Comparison of ENCODE assay signal across 1 cellular context in genomic region chr14:23320584-23321571, GRCh38.
A peak's percentile ranks its signal among the peaks of the same experiment; 100 is the strongest.
TF ChIP-seq lines count a peak whose summit lies in the region.

Gene PABPN1 (plus strand): TSS chr14:23321457. CDS start chr14:23321470, 13 bp downstream.

TF ChIP-seq in HepG2, 621 proteins besides CTCF, POLR2A, EP300 and RAD21 (continued from another document and continues in another):
- TF ChIP-seq HNRNPL (IDR thresholded peaks at IDR 0.05; ENCODE audit: low read depth, low read length): peak; percentile 68; the same call in 1 of the 2 replicates
- no peak; the same call in 1 of the 2 replicates for TF ChIP-seq MATR3 (CRISPR knock-in tag; IDR thresholded peaks at IDR 0.05)
- TF ChIP-seq FOXA3 (CRISPR knock-in tag; IDR thresholded peaks at IDR 0.05): peak; percentile 78
- TF ChIP-seq SOX5 (CRISPR knock-in tag; IDR thresholded peaks at IDR 0.05; ENCODE audit: borderline replicate concordance): peak; percentile 75
- peak; percentile 80; the same call in 1 of the 2 replicates for TF ChIP-seq RFX1 (IDR thresholded peaks at IDR 0.05)
- no peak for TF ChIP-seq MBD4 (IDR thresholded peaks at IDR 0.05; ENCODE audit: borderline replicate concordance, low read length)
- TF ChIP-seq ZNF563 (CRISPR knock-in tag; IDR thresholded peaks at IDR 0.05): peak; percentile 77
- TF ChIP-seq PAX8 (CRISPR knock-in tag; IDR thresholded peaks at IDR 0.05; ENCODE audit: borderline replicate concordance): peak; percentile 18; the same call in 1 of the 2 replicates
- TF ChIP-seq ZNF558 (CRISPR knock-in tag; IDR thresholded peaks at IDR 0.05; ENCODE audit: borderline replicate concordance): no peak
- no peak for TF ChIP-seq TCF7 (IDR thresholded peaks at IDR 0.05; ENCODE audit: low read depth)
- TF ChIP-seq KDM5A (IDR thresholded peaks at IDR 0.05; ENCODE audit: borderline replicate concordance, low read length): peak; percentile 59; the same call in 1 of the 2 replicates
- peak; percentile 99 for TF ChIP-seq ZNF44 (CRISPR knock-in tag; IDR thresholded peaks at IDR 0.05)
- peak; percentile 99 for TF ChIP-seq ZNF34 (CRISPR knock-in tag; IDR thresholded peaks at IDR 0.05; ENCODE audit: borderline replicate concordance)
- peak; percentile 84 for TF ChIP-seq KMT2B (CRISPR knock-in tag; IDR thresholded peaks at IDR 0.05)
- TF ChIP-seq SMAD3 (CRISPR knock-in tag; IDR thresholded peaks at IDR 0.05): peak; percentile 99
- TF ChIP-seq, protein P1, sequence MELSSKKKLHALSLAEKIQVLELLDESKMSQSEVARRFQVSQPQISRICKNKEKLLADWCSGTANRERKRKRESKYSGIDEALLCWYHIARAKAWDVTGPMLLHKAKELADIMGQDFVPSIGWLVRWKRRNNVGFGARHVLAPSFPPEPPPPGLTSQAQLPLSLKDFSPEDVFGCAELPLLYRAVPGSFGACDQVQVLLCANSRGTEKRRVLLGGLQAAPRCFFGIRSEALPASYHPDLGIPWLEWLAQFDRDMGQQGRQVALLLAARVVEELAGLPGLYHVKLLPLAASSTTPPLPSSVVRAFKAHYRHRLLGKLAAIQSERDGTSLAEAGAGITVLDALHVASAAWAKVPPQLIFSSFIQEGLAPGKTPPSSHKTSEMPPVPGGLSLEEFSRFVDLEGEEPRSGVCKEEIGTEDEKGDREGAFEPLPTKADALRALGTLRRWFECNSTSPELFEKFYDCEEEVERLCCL (CRISPR knock-in tag; IDR thresholded peaks at IDR 0.05; ENCODE audit: borderline replicate concordance): no peak; the same call in 1 of the 2 replicates
- peak; percentile 84 for TF ChIP-seq KDM4B (CRISPR knock-in tag; IDR thresholded peaks at IDR 0.05)
- TF ChIP-seq NONO (IDR thresholded peaks at IDR 0.05): no peak
- peak; percentile 99 for TF ChIP-seq NONO (CRISPR knock-in tag; conservative IDR thresholded peaks at IDR 0.05)
- TF ChIP-seq AKAP8 (CRISPR knock-in tag; IDR thresholded peaks at IDR 0.05): peak; percentile 100
- peak; percentile 89 for TF ChIP-seq MIER2 (CRISPR knock-in tag; IDR thresholded peaks at IDR 0.05)
- TF ChIP-seq ZNF350 (CRISPR knock-in tag; IDR thresholded peaks at IDR 0.05; ENCODE audit: borderline replicate concordance, low read depth): peak; percentile 99
- TF ChIP-seq, protein P2, sequence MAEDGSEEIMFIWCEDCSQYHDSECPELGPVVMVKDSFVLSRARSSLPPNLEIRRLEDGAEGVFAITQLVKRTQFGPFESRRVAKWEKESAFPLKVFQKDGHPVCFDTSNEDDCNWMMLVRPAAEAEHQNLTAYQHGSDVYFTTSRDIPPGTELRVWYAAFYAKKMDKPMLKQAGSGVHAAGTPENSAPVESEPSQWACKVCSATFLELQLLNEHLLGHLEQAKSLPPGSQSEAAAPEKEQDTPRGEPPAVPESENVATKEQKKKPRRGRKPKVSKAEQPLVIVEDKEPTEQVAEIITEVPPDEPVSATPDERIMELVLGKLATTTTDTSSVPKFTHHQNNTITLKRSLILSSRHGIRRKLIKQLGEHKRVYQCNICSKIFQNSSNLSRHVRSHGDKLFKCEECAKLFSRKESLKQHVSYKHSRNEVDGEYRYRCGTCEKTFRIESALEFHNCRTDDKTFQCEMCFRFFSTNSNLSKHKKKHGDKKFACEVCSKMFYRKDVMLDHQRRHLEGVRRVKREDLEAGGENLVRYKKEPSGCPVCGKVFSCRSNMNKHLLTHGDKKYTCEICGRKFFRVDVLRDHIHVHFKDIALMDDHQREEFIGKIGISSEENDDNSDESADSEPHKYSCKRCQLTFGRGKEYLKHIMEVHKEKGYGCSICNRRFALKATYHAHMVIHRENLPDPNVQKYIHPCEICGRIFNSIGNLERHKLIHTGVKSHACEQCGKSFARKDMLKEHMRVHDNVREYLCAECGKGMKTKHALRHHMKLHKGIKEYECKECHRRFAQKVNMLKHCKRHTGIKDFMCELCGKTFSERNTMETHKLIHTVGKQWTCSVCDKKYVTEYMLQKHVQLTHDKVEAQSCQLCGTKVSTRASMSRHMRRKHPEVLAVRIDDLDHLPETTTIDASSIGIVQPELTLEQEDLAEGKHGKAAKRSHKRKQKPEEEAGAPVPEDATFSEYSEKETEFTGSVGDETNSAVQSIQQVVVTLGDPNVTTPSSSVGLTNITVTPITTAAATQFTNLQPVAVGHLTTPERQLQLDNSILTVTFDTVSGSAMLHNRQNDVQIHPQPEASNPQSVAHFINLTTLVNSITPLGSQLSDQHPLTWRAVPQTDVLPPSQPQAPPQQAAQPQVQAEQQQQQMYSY (CRISPR knock-in tag; IDR thresholded peaks at IDR 0.05): peak; percentile 65; the same call in 1 of the 2 replicates
- no peak for TF ChIP-seq MAFG (CRISPR knock-in tag; IDR thresholded peaks at IDR 0.05)
- peak; percentile 85; the same call in 1 of the 2 replicates for TF ChIP-seq KLF15 (CRISPR knock-in tag; IDR thresholded peaks at IDR 0.05; ENCODE audit: borderline replicate concordance)
- TF ChIP-seq TBX3 (IDR thresholded peaks at IDR 0.05; ENCODE audit: borderline replicate concordance): peak; percentile 92
- TF ChIP-seq ZNF225 (CRISPR knock-in tag; IDR thresholded peaks at IDR 0.05): peak; percentile 99
- no peak for TF ChIP-seq THAP8 (CRISPR knock-in tag; IDR thresholded peaks at IDR 0.05; ENCODE audit: borderline replicate concordance)
- TF ChIP-seq ZNF513 (CRISPR knock-in tag; conservative IDR thresholded peaks at IDR 0.05): peak; percentile 50; the same call in 1 of the 2 replicates
- peak; percentile 96 for TF ChIP-seq ZHX2 (IDR thresholded peaks at IDR 0.05; ENCODE audit: low read depth)
- peak; percentile 32; the same call in 1 of the 2 replicates for TF ChIP-seq ZHX2 (CRISPR knock-in tag; IDR thresholded peaks at IDR 0.05; ENCODE audit: borderline replicate concordance)
- TF ChIP-seq NFIB (CRISPR knock-in tag; IDR thresholded peaks at IDR 0.05; ENCODE audit: borderline replicate concordance): no peak
- TF ChIP-seq ZNF788 (CRISPR knock-in tag; IDR thresholded peaks at IDR 0.05; ENCODE audit: borderline replicate concordance): peak; percentile 91
- 0 out of 2 replicates have a peak, but pooled peaks have one; percentile 59 for TF ChIP-seq ZNF879 (CRISPR knock-in tag; IDR thresholded peaks at IDR 0.05)
- TF ChIP-seq CBX5 (CRISPR knock-in tag; IDR thresholded peaks at IDR 0.05; ENCODE audit: borderline replicate concordance): peak; percentile 98
- TF ChIP-seq ZHX1 (CRISPR knock-in tag; IDR thresholded peaks at IDR 0.05; ENCODE audit: low read depth): peak; percentile 97; the same call in 1 of the 2 replicates
- no peak for TF ChIP-seq MTA3 (CRISPR knock-in tag; IDR thresholded peaks at IDR 0.05)
- no peak for TF ChIP-seq NBN (conservative IDR thresholded peaks at IDR 0.05)
- TF ChIP-seq ZNF121 (CRISPR knock-in tag; IDR thresholded peaks at IDR 0.05): 0 out of 2 replicates have a peak, but pooled peaks have one; percentile 71
- no peak; the same call in 1 of the 2 replicates for TF ChIP-seq ZNF3 (CRISPR knock-in tag; IDR thresholded peaks at IDR 0.05)
- peak; percentile 95 for TF ChIP-seq TAF15 (IDR thresholded peaks at IDR 0.05; ENCODE audit: low read depth, low read length, poor library complexity, severe bottlenecking)
- peak; percentile 73 for TF ChIP-seq ZNF430 (CRISPR knock-in tag; IDR thresholded peaks at IDR 0.05)
- peak; percentile 64; the same call in 1 of the 2 replicates for TF ChIP-seq MNT (IDR thresholded peaks at IDR 0.05)
- TF ChIP-seq, protein P3, sequence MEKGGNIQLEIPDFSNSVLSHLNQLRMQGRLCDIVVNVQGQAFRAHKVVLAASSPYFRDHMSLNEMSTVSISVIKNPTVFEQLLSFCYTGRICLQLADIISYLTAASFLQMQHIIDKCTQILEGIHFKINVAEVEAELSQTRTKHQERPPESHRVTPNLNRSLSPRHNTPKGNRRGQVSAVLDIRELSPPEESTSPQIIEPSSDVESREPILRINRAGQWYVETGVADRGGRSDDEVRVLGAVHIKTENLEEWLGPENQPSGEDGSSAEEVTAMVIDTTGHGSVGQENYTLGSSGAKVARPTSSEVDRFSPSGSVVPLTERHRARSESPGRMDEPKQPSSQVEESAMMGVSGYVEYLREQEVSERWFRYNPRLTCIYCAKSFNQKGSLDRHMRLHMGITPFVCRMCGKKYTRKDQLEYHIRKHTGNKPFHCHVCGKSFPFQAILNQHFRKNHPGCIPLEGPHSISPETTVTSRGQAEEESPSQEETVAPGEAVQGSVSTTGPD (CRISPR knock-in tag; IDR thresholded peaks at IDR 0.05): no peak
- TF ChIP-seq HDAC1 (CRISPR knock-in tag; IDR thresholded peaks at IDR 0.05): peak; percentile 95
